In genomic region chr10:26697922-26698608, GRCh38 we compare ENCODE assay signal across 8 cellular contexts. TPM values are rescaled to one million over a fixed set of nuclear protein-coding genes. Genes with fewer than 3 reads are reported as not detected.
DNase-seq lines count a peak whose midpoint lies in the region; ATAC-seq, FAIRE-seq and TF ChIP-seq lines count a peak whose summit lies in the region.

No MANE protein-coding gene starts in this region.

- H3K79me2 ChIP-seq in fibroblast of lung (ENCODE audit: control insufficient read depth, insufficient read depth, low read length), result peaks cover 46% of the 10 kb centered on the region

- H3K4me2 ChIP-seq in fibroblast of lung (ENCODE audit: extremely low read depth, insufficient read depth, low read length), result peak overlapping the region; percentile 88

- peaks cover 17% of the 10 kb centered on the region for H3K36me3 ChIP-seq in SJSA1
- no peaks in the 10 kb centered on the region for H3K36me3 ChIP-seq in fibroblast of lung (ENCODE audit: control insufficient read depth, insufficient read depth, low read length)
- peaks cover 0 to 4% of the 10 kb centered on the region in 2 donors for H3K36me3 ChIP-seq in psoas muscle (ENCODE audit: insufficient read depth in 1 of 2, low read depth in 1 of 2)

- TF ChIP-seq CTCF in fibroblast of lung (conservative IDR thresholded peaks at IDR 0.05 in 1 of 2, IDR thresholded peaks at IDR 0.05 in 1 of 2; ENCODE audit: low read depth in 1 of 2, low read length in 2 of 2), result no peak
- TF ChIP-seq CTCF in psoas muscle (IDR thresholded peaks at IDR 0.05), result no peak

- WGBS in psoas muscle, 3 donors, result 2 to 3% (median 2%) methylated on average over 41 to 42 of the region's 42 CpGs

- intact Hi-C loops in psoas muscle (cut with DNase I), result loop anchor here in 1 of 2 donors (5.0 kb wide), 1 partner anchor 164 kb away; the partner anchor contains the start of gene ABI1

- no peaks in the 10 kb centered on the region for H3K27me3 ChIP-seq in SJSA1 (replicated peaks)
- no peaks in the 10 kb centered on the region for H3K27me3 ChIP-seq in fibroblast of lung (ENCODE audit: control insufficient read depth, insufficient read depth, low read length)
- no peaks in the 10 kb centered on the region for H3K27me3 ChIP-seq in psoas muscle (ENCODE audit: insufficient read depth in 3 of 3, low read length in 2 of 3)

- no peaks in the 10 kb centered on the region for H4K20me1 ChIP-seq in fibroblast of lung (ENCODE audit: control insufficient read depth, extremely low read depth, insufficient read depth, low read length)

- peak overlapping the region; percentile 77 for H3K9ac ChIP-seq in fibroblast of lung (ENCODE audit: insufficient read depth, low read length)

- H3K27ac ChIP-seq in SJSA1, result peak overlapping the region; percentile 77; the same call in 1 of the 2 replicates
- H3K27ac ChIP-seq in fibroblast of lung (ENCODE audit: insufficient read depth, low read length), result peak overlapping the region; percentile 84
- H3K27ac ChIP-seq in psoas muscle, result peak overlapping the region; percentile 90

- DNase-seq in activated CD8-positive, alpha-beta memory T cell treated with anti-CD3 and anti-CD28 coated beads for 24 hours, result peak; percentile 63
- no peak for DNase-seq in activated CD8-positive, alpha-beta memory T cell treated with anti-CD3 and anti-CD28 coated beads, Interleukin-2, amount 50 U/mL, for 48 hours
- DNase-seq in SJSA1 (ENCODE audit: low read depth in 1 of 2, low spot score in 2 of 2) (peak in 1 of 2 experiments; percentile 17), fibroblast of lung (ENCODE audit: low read depth in 2 of 2) (peak in 1 of 2 donors; percentile 1), psoas muscle (no peak), NCI-H187 (lab: John Stamatoyannopoulos, UW) (no peak), GM12891 (ENCODE audit: insufficient read length, low spot score) (no peak)

- peak overlapping the region; percentile 66 for H2AFZ ChIP-seq in fibroblast of lung (ENCODE audit: low read length)

- H3K4me3 ChIP-seq in SJSA1 (peak overlapping the region; percentile 96), fibroblast of lung (replicated peaks in 1 of 4; ENCODE audit: control extremely low read depth in 1 of 4, insufficient read depth in 1 of 4, low read depth in 3 of 4, low read length in 4 of 4) (peak overlapping the region; percentile 78 to 90 (median 84)), psoas muscle (peak overlapping the region; percentile 100)

- H3K4me1 ChIP-seq in SJSA1 (replicated peaks), result peaks cover 7% of the 10 kb centered on the region
- peaks cover 4% of the 10 kb centered on the region for H3K4me1 ChIP-seq in fibroblast of lung (ENCODE audit: control insufficient read depth, extremely low read depth, insufficient read depth, low read length)
- peaks cover 14% of the 10 kb centered on the region for H3K4me1 ChIP-seq in psoas muscle

- no peak for TF ChIP-seq POLR2A in GM12891 (IDR thresholded peaks at IDR 0.05; ENCODE audit: low read depth, low read length)

- ATAC-seq in psoas muscle, result peak in 1 of 4 donors; percentile 8
- no peak for ATAC-seq in GM18909 (IDR thresholded peaks at IDR 0.05; ENCODE audit: poor library complexity, unreplicated experiment)

- no peaks in the 10 kb centered on the region for H3K9me3 ChIP-seq in SJSA1 (replicated peaks)
- H3K9me3 ChIP-seq in fibroblast of lung (ENCODE audit: control insufficient read depth, insufficient read depth, low read depth, low read length), result no peaks in the 10 kb centered on the region
- H3K9me3 ChIP-seq in psoas muscle, result no peaks in the 10 kb centered on the region

- no peak for FAIRE-seq in GM12891 (lab: Jason Lieb, UNC)

TF ChIP-seq in GM12891, 5 proteins besides CTCF, POLR2A, EP300 and RAD21:
- TF ChIP-seq POLR2AphosphoS5 (IDR thresholded peaks at IDR 0.05; ENCODE audit: low read depth, low read length), result no peak
- no peak for TF ChIP-seq PAX5 (IDR thresholded peaks at IDR 0.05; ENCODE audit: insufficient read depth, low read length, severe bottlenecking)
- TF ChIP-seq TAF1 (IDR thresholded peaks at IDR 0.05; ENCODE audit: low read depth, low read length), result no peak
- no peak for TF ChIP-seq SPI1 (IDR thresholded peaks at IDR 0.05; ENCODE audit: low read depth, low read length)
- no peak for TF ChIP-seq POU2F2 (IDR thresholded peaks at IDR 0.05; ENCODE audit: low read depth, low read length)

RNA-seq across cellular contexts. Expression of gene PDSS1, which starts 0.6 kb away (rescaled TPM):
- 13.9 and 19.5 TPM in 2 replicates for total RNA-seq in SJSA1 (2014; rRNA removed; shearing (Covaris generic))
- total RNA-seq in fibroblast of lung, result 1.8 and 3.1 TPM in 2 replicates
- polyA plus RNA-seq in fibroblast of lung, result 11.1 and 16.5 TPM in 2 replicates
- polyA plus RNA-seq in fibroblast of lung (2012), result 4.2 and 6.5 TPM in 2 replicates
- polyA minus RNA-seq in fibroblast of lung (ENCODE audit: low replicate concordance), result 5.0 and 28.3 TPM in 2 replicates
- total RNA-seq in psoas muscle, result 10 to 100 TPM in 1 of 4 donors, 1 to 10 TPM in 3; 4.3 to 18.9 (median 6.9) TPM
- 10 to 100 TPM; 13.4 to 51.9 (median 14.2) TPM for polyA plus RNA-seq in psoas muscle
- polyA plus RNA-seq in GM12891 (2012; ENCODE audit: low read depth, missing spikeins), result 12.6 TPM
